ENCODE assay signal across 8 cellular contexts in genomic region chr7:6272481-6273323, GRCh38. TPM values are rescaled to one million over a fixed set of nuclear protein-coding genes. Genes with fewer than 3 reads are reported as not detected.
DNase-seq lines count a peak whose midpoint lies in the region; ATAC-seq and TF ChIP-seq lines count a peak whose summit lies in the region.

A gene with protein sequence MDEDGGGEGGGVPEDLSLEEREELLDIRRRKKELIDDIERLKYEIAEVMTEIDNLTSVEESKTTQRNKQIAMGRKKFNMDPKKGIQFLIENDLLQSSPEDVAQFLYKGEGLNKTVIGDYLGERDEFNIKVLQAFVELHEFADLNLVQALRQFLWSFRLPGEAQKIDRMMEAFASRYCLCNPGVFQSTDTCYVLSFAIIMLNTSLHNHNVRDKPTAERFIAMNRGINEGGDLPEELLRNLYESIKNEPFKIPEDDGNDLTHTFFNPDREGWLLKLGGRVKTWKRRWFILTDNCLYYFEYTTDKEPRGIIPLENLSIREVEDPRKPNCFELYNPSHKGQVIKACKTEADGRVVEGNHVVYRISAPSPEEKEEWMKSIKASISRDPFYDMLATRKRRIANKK (minus strand): TSS chr7:6272624. CDS start chr7:6272507, 117 bp downstream.

- CTCF ChIA-PET in T-cell (lab: Charles Lee) = interaction anchor here in 1 of 2 donors (1.3 kb wide), 1 partner anchor 31 kb away, joined by 3 read pairs; no protein-coding TSS in a partner anchor

- 8 to 33% methylated on average over 10 to 43 of the region's 67 CpGs for WGBS in upper lobe of left lung, 2 donors

- peaks cover 0 to 10% of the 10 kb centered on the region in 2 donors for H3K27me3 Mint-ChIP-seq in T-cell
- H3K27me3 Mint-ChIP-seq in progenitor cell of endocrine pancreas = peaks cover 38% of the 10 kb centered on the region

- H4K20me1 ChIP-seq in MM.1S (ENCODE audit: insufficient read depth, low read length) = no peaks in the 10 kb centered on the region

- peaks cover 39% of the 10 kb centered on the region for H3K79me2 ChIP-seq in MM.1S (ENCODE audit: low read length)

- DNase-seq in GF-D8 (lab: John Stamatoyannopoulos, UW) = peak; percentile 41
- DNase-seq in H4 (ENCODE audit: low spot score) = peak; percentile 74
- peak; percentile 81 for DNase-seq in MM.1S
- DNase-seq in T-cell = peak; percentile 32 to 82 (median 60)
- DNase-seq in amniotic epithelial cell (ENCODE audit: low read depth) = peak; percentile 56
- peak; percentile 80 for DNase-seq in left ventricle myocardium inferior
- DNase-seq in progenitor cell of endocrine pancreas (ENCODE audit: low spot score, unreplicated experiment) = peak; percentile 78
- peak; percentile 89 to 98 for DNase-seq in upper lobe of left lung

- H3K9me2 ChIP-seq in MM.1S (replicated peaks; ENCODE audit: insufficient read depth, low read length) = no peaks in the 10 kb centered on the region

- ATAC-seq in T-cell (replicated peaks in 1 of 4) = peak; percentile 88 to 95 (median 92)
- ATAC-seq in upper lobe of left lung (ENCODE audit: low FRiP score in 2 of 2) = peak; percentile 93 to 97

- TF ChIP-seq CTCF in MM.1S (IDR thresholded peaks at IDR 0.05; ENCODE audit: low read length) (no peak), left ventricle myocardium inferior (IDR thresholded peaks at IDR 0.05; ENCODE audit: borderline replicate concordance) (no peak), progenitor cell of endocrine pancreas (IDR thresholded peaks at IDR 0.05; ENCODE audit: unreplicated experiment) (no peak), upper lobe of left lung (IDR thresholded peaks at IDR 0.05) (no peak)

- H3K27ac ChIP-seq in MM.1S (ENCODE audit: low read length) (no peak within 1 kb of the TSS), left ventricle myocardium inferior (replicated peaks) (peak within 1 kb of the TSS; percentile 86), upper lobe of left lung (peak within 1 kb of the TSS; percentile 78 to 90 (median 80))

- no peaks in the 10 kb centered on the region for H3K27me3 ChIP-seq in MM.1S (replicated peaks; ENCODE audit: insufficient read depth, low read length)
- no peaks in the 10 kb centered on the region for H3K27me3 ChIP-seq in left ventricle myocardium inferior (ENCODE audit: low read depth)
- H3K27me3 ChIP-seq in upper lobe of left lung = no peaks in the 10 kb centered on the region

- H3F3A ChIP-seq in MM.1S (ENCODE audit: insufficient read depth, low read length) = no peaks in the 10 kb centered on the region

- H3K9me3 ChIP-seq in MM.1S (replicated peaks; ENCODE audit: insufficient read depth, low read length) (no peaks in the 10 kb centered on the region), left ventricle myocardium inferior (replicated peaks) (no peaks in the 10 kb centered on the region), upper lobe of left lung (no peaks in the 10 kb centered on the region)

- H2AFZ ChIP-seq in MM.1S (ENCODE audit: low read length) = peak within 1 kb of the TSS; percentile 76

- H3K27ac Mint-ChIP-seq in T-cell = peak within 1 kb of the TSS; percentile 33 to 64
- peak within 1 kb of the TSS; percentile 79 for H3K27ac Mint-ChIP-seq in progenitor cell of endocrine pancreas

- no peaks in the 10 kb centered on the region for H3K36me3 ChIP-seq in MM.1S (replicated peaks; ENCODE audit: insufficient read depth, low read length)
- H3K36me3 ChIP-seq in left ventricle myocardium inferior = no peaks in the 10 kb centered on the region
- H3K36me3 ChIP-seq in upper lobe of left lung = no peaks in the 10 kb centered on the region

- POLR2A ChIA-PET in T-cell (lab: Charles Lee) = no interaction called here

- no peaks in the 10 kb centered on the region for H3K9me3 Mint-ChIP-seq in T-cell
- no peaks in the 10 kb centered on the region for H3K9me3 Mint-ChIP-seq in progenitor cell of endocrine pancreas (ENCODE audit: low read depth)

- intact Hi-C loops in left ventricle myocardium inferior (cut with micrococcal nuclease) = loop anchor here (5.0 kb wide), 1 partner anchor 105 kb away; no protein-coding TSS in a partner anchor

- H3K36me3 Mint-ChIP-seq in T-cell = no peaks in the 10 kb centered on the region
- no peaks in the 10 kb centered on the region for H3K36me3 Mint-ChIP-seq in progenitor cell of endocrine pancreas (ENCODE audit: insufficient read depth)

- H3K4me3 ChIP-seq in MM.1S (ENCODE audit: low read length) (peak within 1 kb of the TSS; percentile 85), left ventricle myocardium inferior (peak within 1 kb of the TSS; percentile 95), upper lobe of left lung (peak within 1 kb of the TSS; percentile 92 to 98 (median 94))

- peak within 1 kb of the TSS; percentile 91 for H3K4me2 ChIP-seq in MM.1S (ENCODE audit: low read depth, low read length)

- H3K9ac ChIP-seq in MM.1S (ENCODE audit: low read length) = peak within 1 kb of the TSS; percentile 66; the same call in 1 of the 2 replicates

- H3K4me3 Mint-ChIP-seq in T-cell = peak within 1 kb of the TSS; percentile 85 to 92 (median 86)
- peak within 1 kb of the TSS; percentile 92 for H3K4me3 Mint-ChIP-seq in progenitor cell of endocrine pancreas (ENCODE audit: low read depth)

- peaks cover 19 to 36% (median 19%) of the 10 kb centered on the region in 3 donors for H3K4me1 Mint-ChIP-seq in T-cell
- H3K4me1 Mint-ChIP-seq in progenitor cell of endocrine pancreas (ENCODE audit: low read depth) = peaks cover 37% of the 10 kb centered on the region

- H3K4me1 ChIP-seq in MM.1S (ENCODE audit: low read length) (peaks cover 10% of the 10 kb centered on the region), left ventricle myocardium inferior (peaks cover 49% of the 10 kb centered on the region), upper lobe of left lung (peaks cover 11 to 36% (median 24%) of the 10 kb centered on the region in 4 donors)

- TF ChIP-seq POLR2A in upper lobe of left lung (IDR thresholded peaks at IDR 0.05) = peak in 3 of 4 donors; percentile 10 to 70 (median 35)

- TF ChIP-seq EP300 in upper lobe of left lung (IDR thresholded peaks at IDR 0.05) = no peak

RNA-seq across cellular contexts. Expression of the gene that starts here (rescaled TPM):
- 7.4 and 9.8 TPM in 2 replicates for total RNA-seq in H4 (2014; rRNA removed; shearing (Covaris generic))
- total RNA-seq in T-cell = 10 to 100 TPM in 3 of 5 donors, 1 to 10 TPM in 2; 5.0 to 16.3 (median 12.5) TPM
- 25.5 TPM for total RNA-seq in left ventricle myocardium inferior
- 17.2 and 17.9 TPM in 2 replicates for total RNA-seq in progenitor cell of endocrine pancreas
- 10 to 100 TPM; 24.2 to 76.5 (median 32.9) TPM for total RNA-seq in upper lobe of left lung

Comparison
In these comparisons a context has a peak if more than half of its experiments do, and no peak if none do; other contexts are left out.
1. DNase-seq: peak in every context shown above with its lines; median percentile 94 in upper lobe of left lung; 81 in MM.1S; 80 in left ventricle myocardium inferior; 78 in progenitor cell of endocrine pancreas; 74 in H4; 60 in T-cell; 56 in amniotic epithelial cell; 41 in GF-D8.